ENCODE assay signal across 9 cellular contexts in genomic region chr7:157008206-157009169, GRCh38. TPM values are rescaled to one million over a fixed set of nuclear protein-coding genes. Genes with fewer than 3 reads are reported as not detected.
DNase-seq lines count a peak whose midpoint lies in the region; ATAC-seq and TF ChIP-seq lines count a peak whose summit lies in the region.
"Had no signal": no experiment of that assay in that cellular context is flagged by ENCODE, and none has a peak within 500 bp of the region (broad histone marks: within the 10 kb centered on the region; RNA-seq: fewer than 3 reads in every experiment).

No MANE protein-coding gene starts in this region.

- WGBS in ovary, 3 donors = 11 to 14% (median 12%) methylated on average over 27 to 35 of the region's 35 CpGs

- H3K9ac ChIP-seq in duodenal mucosa (ENCODE audit: low read depth in 1 of 2, low read length in 2 of 2) = peak overlapping the region; percentile 74 to 82

- no peak for TF ChIP-seq CTCF in ovary (IDR thresholded peaks at IDR 0.05)

- DNase-seq in ovary = no peak
- no peak for DNase-seq in stimulated activated naive CD4-positive, alpha-beta T cell (lab: John Stamatoyannopoulos, UW)
- no peak for DNase-seq in GM19238 (ENCODE audit: insufficient read length, low spot score)
- DNase-seq: SIG-M5, substantia nigra had no signal

- H3K27ac ChIP-seq in duodenal mucosa (ENCODE audit: low read depth, low read length) (peak overlapping the region; percentile 41), ovary (no peak overlapping the region)

- peak; percentile 0 for ATAC-seq in GM19025 (IDR thresholded peaks at IDR 0.05; ENCODE audit: low read depth, unreplicated experiment)
- ATAC-seq in HG03196 (IDR thresholded peaks at IDR 0.05; ENCODE audit: unreplicated experiment) = peak; percentile 10
- ATAC-seq in GM19463 (IDR thresholded peaks at IDR 0.05; ENCODE audit: unreplicated experiment) = no peak

- intact Hi-C loops in ovary (cut with DNase I) = no loop called here

- TF ChIP-seq EP300 in ovary (IDR thresholded peaks at IDR 0.05) = no peak

- TF ChIP-seq POLR2A in ovary (IDR thresholded peaks at IDR 0.05) = no peak

- H3K9me3 ChIP-seq in duodenal mucosa (ENCODE audit: control insufficient read depth in 1 of 2, low read length in 2 of 2) (no peaks in the 10 kb centered on the region), ovary (no peaks in the 10 kb centered on the region)

- H3K4me1 ChIP-seq in duodenal mucosa (ENCODE audit: control insufficient read depth in 1 of 2, insufficient read depth in 2 of 2, low read length in 2 of 2) (peaks cover 38 to 39% of the 10 kb centered on the region in 2 donors), ovary (ENCODE audit: insufficient read depth) (peaks cover 8% of the 10 kb centered on the region)

- H3K4me3 ChIP-seq in duodenal mucosa (ENCODE audit: low read depth in 1 of 2, low read length in 2 of 2) (peak overlapping the region; percentile 71 to 75), ovary (peak overlapping the region; percentile 7)

- H3K36me3 ChIP-seq in duodenal mucosa (ENCODE audit: control insufficient read depth in 1 of 2, insufficient read depth in 2 of 2, low read length in 2 of 2) (no peaks in the 10 kb centered on the region), ovary (no peaks in the 10 kb centered on the region)

- peaks cover 4 to 14% of the 10 kb centered on the region in 2 donors for H3K27me3 ChIP-seq in duodenal mucosa (ENCODE audit: control insufficient read depth in 1 of 2, insufficient read depth in 2 of 2, low read length in 2 of 2)
- H3K27me3 ChIP-seq in ovary = peaks cover 5% of the 10 kb centered on the region

RNA-seq across cellular contexts. Expression of gene MNX1, which starts 2.0 kb away (rescaled TPM):
- total RNA-seq in ovary = not detected
- not detected for polyA plus RNA-seq in ovary

RNA-seq across cellular contexts. Expression of gene NOM1, which starts 59.0 kb away (rescaled TPM):
- 10 to 100 TPM; 12.6 to 26.5 (median 15.6) TPM for total RNA-seq in ovary
- 10 to 100 TPM in 1 of 2 donors, 1 to 10 TPM in 1; 7.7 to 12.7 TPM for polyA plus RNA-seq in ovary
